Comparison of ENCODE assay signal across 2 cellular contexts in genomic region chr10:75236178-75236825, GRCh38.
TF ChIP-seq lines count a peak whose summit lies in the region.

No MANE protein-coding gene starts in this region.

TF ChIP-seq in Ishikawa, 13 proteins besides CTCF, POLR2A, EP300 and RAD21:
- TF ChIP-seq TEAD4 (IDR thresholded peaks at IDR 0.05) (0 out of 2 replicates have a peak, but pooled peaks have one; percentile 0), FOXM1 (IDR thresholded peaks at IDR 0.05; ENCODE audit: borderline replicate concordance, low read depth) (no peak)

TF ChIP-seq in K562, 482 proteins besides CTCF, POLR2A, EP300 and RAD21 (continues in another document):
- peak; percentile 38; the same call in 1 of the 2 replicates for TF ChIP-seq ZNF316 (IDR thresholded peaks at IDR 0.05)
- TF ChIP-seq ZBTB33 (CRISPR knock-in tag; IDR thresholded peaks at IDR 0.05), result no peak
- TF ChIP-seq ETV1 (tag; conservative IDR thresholded peaks at IDR 0.05; ENCODE audit: low read depth), result 0 out of 2 replicates have a peak, but pooled peaks have one; percentile 1
- no peak for TF ChIP-seq PREB (CRISPR knock-in tag; IDR thresholded peaks at IDR 0.05)
- no peak for TF ChIP-seq ZNF133 (CRISPR knock-in tag; IDR thresholded peaks at IDR 0.05)
- 0 out of 2 replicates have a peak, but pooled peaks have one; percentile 60 for TF ChIP-seq ZNF431 (CRISPR knock-in tag; IDR thresholded peaks at IDR 0.05)
- TF ChIP-seq ZNF263 (CRISPR knock-in tag; IDR thresholded peaks at IDR 0.05; ENCODE audit: borderline replicate concordance), result no peak
- no peak for TF ChIP-seq ZNF764 (CRISPR knock-in tag; IDR thresholded peaks at IDR 0.05; ENCODE audit: low read depth)
- no peak for TF ChIP-seq MBD2 (IDR thresholded peaks at IDR 0.05; ENCODE audit: borderline replicate concordance, low read depth)
- 0 out of 2 replicates have a peak, but pooled peaks have one; percentile 6 for TF ChIP-seq E2F4 (CRISPR knock-in tag; IDR thresholded peaks at IDR 0.05; ENCODE audit: low read depth)
- no peak for TF ChIP-seq ZEB2 (IDR thresholded peaks at IDR 0.05)
- no peak for TF ChIP-seq FOS (IDR thresholded peaks at IDR 0.05; ENCODE audit: extremely low read depth, insufficient read length)
- 0 out of 2 replicates have a peak, but pooled peaks have one; percentile 10 for TF ChIP-seq DMBX1 (CRISPR knock-in tag; IDR thresholded peaks at IDR 0.05; ENCODE audit: borderline replicate concordance)
- 0 out of 2 replicates have a peak, but pooled peaks have one; percentile 70 for TF ChIP-seq TGIF2 (CRISPR knock-in tag; IDR thresholded peaks at IDR 0.05)
- TF ChIP-seq ZNF592 (IDR thresholded peaks at IDR 0.05), result no peak; the same call in 1 of the 2 replicates
- TF ChIP-seq TEAD2 (tag; IDR thresholded peaks at IDR 0.05), result no peak
- TF ChIP-seq ZNF347 (CRISPR knock-in tag; IDR thresholded peaks at IDR 0.05; ENCODE audit: low read depth), result no peak
- TF ChIP-seq ARID2 (IDR thresholded peaks at IDR 0.05), result no peak
- 0 out of 2 replicates have a peak, but pooled peaks have one; percentile 7 for TF ChIP-seq ATF7 (IDR thresholded peaks at IDR 0.05)
- TF ChIP-seq MYNN (IDR thresholded peaks at IDR 0.05), result no peak
- TF ChIP-seq MYNN (CRISPR knock-in tag; IDR thresholded peaks at IDR 0.05), result no peak
- no peak for TF ChIP-seq ARID3A (IDR thresholded peaks at IDR 0.05; ENCODE audit: borderline replicate concordance, low read depth, low read length)
- peak; percentile 3; the same call in 1 of the 2 replicates for TF ChIP-seq MGA (IDR thresholded peaks at IDR 0.05)
- no peak for TF ChIP-seq PHF8 (IDR thresholded peaks at IDR 0.05; ENCODE audit: borderline replicate concordance, low read length)
- no peak for TF ChIP-seq NCOR1 (IDR thresholded peaks at IDR 0.05)
- TF ChIP-seq PYGO2 (tag; IDR thresholded peaks at IDR 0.05), result peak; percentile 23; the same call in 1 of the 2 replicates
- no peak for TF ChIP-seq IFI16 (CRISPR knock-in tag; IDR thresholded peaks at IDR 0.05)
- peak in 1 of 2 experiments; percentile 46; a peak in 1 of 4 replicates for TF ChIP-seq NRF1 (conservative IDR thresholded peaks at IDR 0.05 in 1 of 2, IDR thresholded peaks at IDR 0.05 in 1 of 2)
- TF ChIP-seq THAP7 (CRISPR knock-in tag; IDR thresholded peaks at IDR 0.05), result no peak
- no peak for TF ChIP-seq CBX8 (IDR thresholded peaks at IDR 0.05; ENCODE audit: borderline replicate concordance, extremely low read depth, low read depth, low read length, poor library complexity, severe bottlenecking)
